Comparison of ENCODE assay signal across 1 cellular context in the genomic region with DNA sequence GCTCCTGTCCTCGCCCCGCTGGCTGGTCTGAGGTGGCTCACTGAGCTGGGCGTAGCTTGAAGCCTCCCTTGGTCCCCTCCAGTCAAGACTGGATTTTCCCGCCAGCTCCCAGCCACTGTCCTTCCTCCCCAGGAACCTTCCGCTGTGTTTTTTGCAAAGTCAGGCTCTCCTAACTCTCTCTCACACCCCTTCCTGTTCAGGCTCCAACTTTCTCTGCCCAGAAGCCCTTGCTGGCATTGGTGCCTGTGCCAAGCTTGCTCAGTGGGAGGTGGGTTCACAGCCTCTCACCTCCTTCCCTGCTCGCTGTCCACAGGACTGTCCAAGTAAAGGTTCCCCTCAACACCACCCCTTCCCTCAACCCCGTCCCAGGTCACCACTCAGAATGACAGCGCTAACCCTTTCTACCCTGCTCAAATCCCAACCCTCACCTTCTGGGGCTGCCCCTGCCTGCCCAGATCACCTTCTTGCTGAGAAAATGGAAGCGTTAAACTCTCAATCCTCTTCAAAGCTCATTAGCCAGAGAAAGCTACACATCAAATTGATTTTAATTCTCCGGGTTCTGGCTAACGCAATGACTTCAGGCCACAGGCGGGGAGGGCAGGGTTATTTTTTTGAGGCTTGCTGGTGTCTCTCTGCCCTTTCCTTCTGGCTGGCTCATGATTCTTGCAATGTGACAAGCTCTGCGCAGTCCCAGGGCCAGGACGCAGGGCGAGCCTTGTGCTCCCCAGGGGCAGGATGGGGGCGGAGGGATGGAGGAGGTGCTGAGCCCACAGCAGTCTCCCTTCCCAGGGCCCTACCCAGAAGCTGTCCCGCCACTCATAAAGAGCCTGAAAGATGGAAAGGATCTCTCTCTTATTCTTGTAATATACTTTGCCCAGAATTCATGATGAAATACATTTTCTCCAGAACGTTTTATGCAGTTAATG.
TF ChIP-seq lines count a peak whose summit lies in the region.

No MANE protein-coding gene starts in this region.

TF ChIP-seq in GM23338, 12 proteins besides CTCF, POLR2A, EP300 and RAD21 (continued from another document):
- TF ChIP-seq, protein P1, sequence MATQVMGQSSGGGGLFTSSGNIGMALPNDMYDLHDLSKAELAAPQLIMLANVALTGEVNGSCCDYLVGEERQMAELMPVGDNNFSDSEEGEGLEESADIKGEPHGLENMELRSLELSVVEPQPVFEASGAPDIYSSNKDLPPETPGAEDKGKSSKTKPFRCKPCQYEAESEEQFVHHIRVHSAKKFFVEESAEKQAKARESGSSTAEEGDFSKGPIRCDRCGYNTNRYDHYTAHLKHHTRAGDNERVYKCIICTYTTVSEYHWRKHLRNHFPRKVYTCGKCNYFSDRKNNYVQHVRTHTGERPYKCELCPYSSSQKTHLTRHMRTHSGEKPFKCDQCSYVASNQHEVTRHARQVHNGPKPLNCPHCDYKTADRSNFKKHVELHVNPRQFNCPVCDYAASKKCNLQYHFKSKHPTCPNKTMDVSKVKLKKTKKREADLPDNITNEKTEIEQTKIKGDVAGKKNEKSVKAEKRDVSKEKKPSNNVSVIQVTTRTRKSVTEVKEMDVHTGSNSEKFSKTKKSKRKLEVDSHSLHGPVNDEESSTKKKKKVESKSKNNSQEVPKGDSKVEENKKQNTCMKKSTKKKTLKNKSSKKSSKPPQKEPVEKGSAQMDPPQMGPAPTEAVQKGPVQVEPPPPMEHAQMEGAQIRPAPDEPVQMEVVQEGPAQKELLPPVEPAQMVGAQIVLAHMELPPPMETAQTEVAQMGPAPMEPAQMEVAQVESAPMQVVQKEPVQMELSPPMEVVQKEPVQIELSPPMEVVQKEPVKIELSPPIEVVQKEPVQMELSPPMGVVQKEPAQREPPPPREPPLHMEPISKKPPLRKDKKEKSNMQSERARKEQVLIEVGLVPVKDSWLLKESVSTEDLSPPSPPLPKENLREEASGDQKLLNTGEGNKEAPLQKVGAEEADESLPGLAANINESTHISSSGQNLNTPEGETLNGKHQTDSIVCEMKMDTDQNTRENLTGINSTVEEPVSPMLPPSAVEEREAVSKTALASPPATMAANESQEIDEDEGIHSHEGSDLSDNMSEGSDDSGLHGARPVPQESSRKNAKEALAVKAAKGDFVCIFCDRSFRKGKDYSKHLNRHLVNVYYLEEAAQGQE (IDR thresholded peaks at IDR 0.05; ENCODE audit: unreplicated experiment): no peak
- TF ChIP-seq, protein P2, sequence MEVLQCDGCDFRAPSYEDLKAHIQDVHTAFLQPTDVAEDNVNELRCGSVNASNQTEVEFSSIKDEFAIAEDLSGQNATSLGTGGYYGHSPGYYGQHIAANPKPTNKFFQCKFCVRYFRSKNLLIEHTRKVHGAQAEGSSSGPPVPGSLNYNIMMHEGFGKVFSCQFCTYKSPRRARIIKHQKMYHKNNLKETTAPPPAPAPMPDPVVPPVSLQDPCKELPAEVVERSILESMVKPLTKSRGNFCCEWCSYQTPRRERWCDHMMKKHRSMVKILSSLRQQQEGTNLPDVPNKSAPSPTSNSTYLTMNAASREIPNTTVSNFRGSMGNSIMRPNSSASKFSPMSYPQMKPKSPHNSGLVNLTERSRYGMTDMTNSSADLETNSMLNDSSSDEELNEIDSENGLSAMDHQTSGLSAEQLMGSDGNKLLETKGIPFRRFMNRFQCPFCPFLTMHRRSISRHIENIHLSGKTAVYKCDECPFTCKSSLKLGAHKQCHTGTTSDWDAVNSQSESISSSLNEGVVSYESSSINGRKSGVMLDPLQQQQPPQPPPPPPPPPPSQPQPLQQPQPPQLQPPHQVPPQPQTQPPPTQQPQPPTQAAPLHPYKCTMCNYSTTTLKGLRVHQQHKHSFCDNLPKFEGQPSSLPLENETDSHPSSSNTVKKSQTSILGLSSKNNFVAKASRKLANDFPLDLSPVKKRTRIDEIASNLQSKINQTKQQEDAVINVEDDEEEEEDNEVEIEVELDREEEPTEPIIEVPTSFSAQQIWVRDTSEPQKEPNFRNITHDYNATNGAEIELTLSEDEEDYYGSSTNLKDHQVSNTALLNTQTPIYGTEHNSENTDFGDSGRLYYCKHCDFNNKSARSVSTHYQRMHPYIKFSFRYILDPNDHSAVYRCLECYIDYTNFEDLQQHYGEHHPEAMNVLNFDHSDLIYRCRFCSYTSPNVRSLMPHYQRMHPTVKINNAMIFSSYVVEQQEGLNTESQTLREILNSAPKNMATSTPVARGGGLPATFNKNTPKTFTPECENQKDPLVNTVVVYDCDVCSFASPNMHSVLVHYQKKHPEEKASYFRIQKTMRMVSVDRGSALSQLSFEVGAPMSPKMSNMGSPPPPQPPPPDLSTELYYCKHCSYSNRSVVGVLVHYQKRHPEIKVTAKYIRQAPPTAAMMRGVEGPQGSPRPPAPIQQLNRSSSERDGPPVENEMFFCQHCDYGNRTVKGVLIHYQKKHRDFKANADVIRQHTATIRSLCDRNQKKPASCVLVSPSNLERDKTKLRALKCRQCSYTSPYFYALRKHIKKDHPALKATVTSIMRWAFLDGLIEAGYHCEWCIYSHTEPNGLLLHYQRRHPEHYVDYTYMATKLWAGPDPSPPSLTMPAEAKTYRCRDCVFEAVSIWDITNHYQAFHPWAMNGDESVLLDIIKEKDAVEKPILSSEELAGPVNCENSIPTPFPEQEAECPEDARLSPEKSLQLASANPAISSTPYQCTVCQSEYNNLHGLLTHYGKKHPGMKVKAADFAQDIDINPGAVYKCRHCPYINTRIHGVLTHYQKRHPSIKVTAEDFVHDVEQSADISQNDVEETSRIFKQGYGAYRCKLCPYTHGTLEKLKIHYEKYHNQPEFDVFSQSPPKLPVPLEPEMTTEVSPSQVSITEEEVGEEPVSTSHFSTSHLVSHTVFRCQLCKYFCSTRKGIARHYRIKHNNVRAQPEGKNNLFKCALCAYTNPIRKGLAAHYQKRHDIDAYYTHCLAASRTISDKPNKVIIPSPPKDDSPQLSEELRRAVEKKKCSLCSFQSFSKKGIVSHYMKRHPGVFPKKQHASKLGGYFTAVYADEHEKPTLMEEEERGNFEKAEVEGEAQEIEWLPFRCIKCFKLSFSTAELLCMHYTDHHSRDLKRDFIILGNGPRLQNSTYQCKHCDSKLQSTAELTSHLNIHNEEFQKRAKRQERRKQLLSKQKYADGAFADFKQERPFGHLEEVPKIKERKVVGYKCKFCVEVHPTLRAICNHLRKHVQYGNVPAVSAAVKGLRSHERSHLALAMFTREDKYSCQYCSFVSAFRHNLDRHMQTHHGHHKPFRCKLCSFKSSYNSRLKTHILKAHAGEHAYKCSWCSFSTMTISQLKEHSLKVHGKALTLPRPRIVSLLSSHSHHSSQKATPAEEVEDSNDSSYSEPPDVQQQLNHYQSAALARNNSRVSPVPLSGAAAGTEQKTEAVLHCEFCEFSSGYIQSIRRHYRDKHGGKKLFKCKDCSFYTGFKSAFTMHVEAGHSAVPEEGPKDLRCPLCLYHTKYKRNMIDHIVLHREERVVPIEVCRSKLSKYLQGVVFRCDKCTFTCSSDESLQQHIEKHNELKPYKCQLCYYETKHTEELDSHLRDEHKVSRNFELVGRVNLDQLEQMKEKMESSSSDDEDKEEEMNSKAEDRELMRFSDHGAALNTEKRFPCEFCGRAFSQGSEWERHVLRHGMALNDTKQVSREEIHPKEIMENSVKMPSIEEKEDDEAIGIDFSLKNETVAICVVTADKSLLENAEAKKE (CRISPR knock-in tag; IDR thresholded peaks at IDR 0.05): no peak
- TF ChIP-seq CREB1 (CRISPR knock-in tag; IDR thresholded peaks at IDR 0.05; ENCODE audit: low read depth): no peak
- TF ChIP-seq EZH2phosphoT487 (IDR thresholded peaks at IDR 0.05; ENCODE audit: unreplicated experiment): no peak
- no peak for TF ChIP-seq NANOG (IDR thresholded peaks at IDR 0.05; ENCODE audit: borderline replicate concordance)
- TF ChIP-seq JUNB (IDR thresholded peaks at IDR 0.05; ENCODE audit: unreplicated experiment): no peak
- TF ChIP-seq, protein P3, sequence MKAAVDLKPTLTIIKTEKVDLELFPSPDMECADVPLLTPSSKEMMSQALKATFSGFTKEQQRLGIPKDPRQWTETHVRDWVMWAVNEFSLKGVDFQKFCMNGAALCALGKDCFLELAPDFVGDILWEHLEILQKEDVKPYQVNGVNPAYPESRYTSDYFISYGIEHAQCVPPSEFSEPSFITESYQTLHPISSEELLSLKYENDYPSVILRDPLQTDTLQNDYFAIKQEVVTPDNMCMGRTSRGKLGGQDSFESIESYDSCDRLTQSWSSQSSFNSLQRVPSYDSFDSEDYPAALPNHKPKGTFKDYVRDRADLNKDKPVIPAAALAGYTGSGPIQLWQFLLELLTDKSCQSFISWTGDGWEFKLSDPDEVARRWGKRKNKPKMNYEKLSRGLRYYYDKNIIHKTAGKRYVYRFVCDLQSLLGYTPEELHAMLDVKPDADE (IDR thresholded peaks at IDR 0.05): no peak
- no peak for TF ChIP-seq ZNF114 (CRISPR knock-in tag; IDR thresholded peaks at IDR 0.05)
